Comparison of ENCODE assay signal across 9 cellular contexts in the genomic region with DNA sequence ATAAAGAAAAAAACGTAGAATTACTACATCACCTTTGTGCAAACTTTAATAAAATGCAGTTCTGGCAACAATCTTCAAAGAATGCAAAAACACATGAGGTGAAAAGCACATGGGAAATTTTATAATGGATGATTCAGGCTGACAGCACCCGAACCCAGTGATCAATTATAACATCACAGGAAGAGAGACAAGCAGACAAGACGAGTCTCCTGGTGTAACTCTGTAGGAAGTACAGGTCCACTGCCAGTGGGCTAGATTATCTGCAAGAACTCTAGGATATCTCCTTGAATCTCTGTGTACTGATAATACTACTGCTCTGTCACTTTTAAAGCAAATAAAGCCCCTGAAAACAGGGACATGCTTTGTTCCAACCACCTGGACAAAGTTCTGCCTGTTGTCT. TPM values are rescaled to one million over a fixed set of nuclear protein-coding genes. Genes with fewer than 3 reads are reported as not detected.
DNase-seq lines count a peak whose midpoint lies in the region; ATAC-seq and TF ChIP-seq lines count a peak whose summit lies in the region.
"Had no signal": no experiment of that assay in that cellular context is flagged by ENCODE, and none has a peak within 500 bp of the region (broad histone marks: within the 10 kb centered on the region; RNA-seq: fewer than 3 reads in every experiment).

No MANE protein-coding gene starts in this region.

- H4K20me1 ChIP-seq in Loucy (ENCODE audit: insufficient read depth, low read length, poor library complexity, severe bottlenecking): no peaks in the 10 kb centered on the region

- peak overlapping the region; percentile 36 for H3K4me2 ChIP-seq in Loucy (ENCODE audit: low read depth, low read length, poor library complexity, severe bottlenecking)

- H3K9me2 ChIP-seq in Loucy (replicated peaks; ENCODE audit: low read depth, low read length): no peaks in the 10 kb centered on the region

- in situ Hi-C loops in brain microvascular endothelial cell (cut with HindIII; ENCODE audit: low pct_ligation_motif_present, low sequenced_read_pairs): no loop called here

- H3K9me3 ChIP-seq in Loucy (ENCODE audit: insufficient read depth, low read depth, low read length) (no peaks in the 10 kb centered on the region), mesodermal cell (ENCODE audit: control insufficient read depth, low read length) (no peaks in the 10 kb centered on the region)

- H3K79me2 ChIP-seq in Loucy (ENCODE audit: insufficient read depth, low read length): no peaks in the 10 kb centered on the region

- TF ChIP-seq CTCF in Loucy (conservative IDR thresholded peaks at IDR 0.05; ENCODE audit: low read length): no peak
- TF ChIP-seq CTCF in brain microvascular endothelial cell (IDR thresholded peaks at IDR 0.05; ENCODE audit: low read depth, low read length, missing control alignments): no peak

- ATAC-seq in GM21619 (IDR thresholded peaks at IDR 0.05; ENCODE audit: unreplicated experiment) (no peak), GM19395 (IDR thresholded peaks at IDR 0.05; ENCODE audit: unreplicated experiment) (no peak)

- WGBS in mesodermal cell (ENCODE audit: insufficient coverage in 2 of 2), 2 experiments: 100% methylated on average over 1 of the region's 3 CpGs; no CpG with 5 or more reads in 1 of the 2 experiments

- H3K36me3 ChIP-seq in Loucy (ENCODE audit: insufficient read depth, low read length) (no peaks in the 10 kb centered on the region), brain microvascular endothelial cell (replicated peaks) (no peaks in the 10 kb centered on the region), mesodermal cell (ENCODE audit: control insufficient read depth, insufficient read depth, low read length) (no peaks in the 10 kb centered on the region)

- H3K9ac ChIP-seq in Loucy (ENCODE audit: low read depth, low read length, poor library complexity, severe bottlenecking): no peak overlapping the region

- H2AFZ ChIP-seq in Loucy (ENCODE audit: low read length): no peak overlapping the region

- H3K27ac ChIP-seq in brain microvascular endothelial cell (peak overlapping the region; percentile 38), mesodermal cell (ENCODE audit: low read depth, low read length, severe bottlenecking) (peak overlapping the region; percentile 84)
- H3K27ac ChIP-seq: psoas muscle had no signal

- H3K4me3 ChIP-seq in Loucy (ENCODE audit: low read length, poor library complexity, severe bottlenecking) (peak overlapping the region; percentile 17), brain microvascular endothelial cell (ENCODE audit: low read depth, low read length) (no peak overlapping the region), mesodermal cell (ENCODE audit: extremely low read depth, insufficient read depth, low read length, poor library complexity, severe bottlenecking) (no peak overlapping the region)
- H3K4me3 ChIP-seq: psoas muscle had no signal

- DNase-seq in EL (peak; percentile 23), brain microvascular endothelial cell (no peak), hypothalamus (lab: John Stamatoyannopoulos, UW) (no peak)
- DNase-seq in stimulated activated CD4-positive, alpha-beta T cell treated with anti-CD3 and anti-CD28 coated beads, Interleukin-4, amount 100 ng/mL, for 24 hours: no peak

- H3K27me3 ChIP-seq in Loucy (ENCODE audit: insufficient read depth, low read length, poor library complexity, severe bottlenecking) (no peaks in the 10 kb centered on the region), brain microvascular endothelial cell (replicated peaks) (no peaks in the 10 kb centered on the region)

- H3F3A ChIP-seq in Loucy (ENCODE audit: low read depth): no peaks in the 10 kb centered on the region; the same call in 1 of the 2 replicates

- H3K4me1 ChIP-seq in Loucy (ENCODE audit: insufficient read depth, low read length, poor library complexity, severe bottlenecking) (peaks cover 6% of the 10 kb centered on the region), mesodermal cell (ENCODE audit: control insufficient read depth, insufficient read depth, low read length, poor library complexity, severe bottlenecking) (no peaks in the 10 kb centered on the region)
- H3K4me1 ChIP-seq: psoas muscle had no signal

RNA-seq across cellular contexts. Expression of a gene that starts 58.9 kb away (rescaled TPM):
- 0.55 TPM for polyA plus RNA-seq in mesodermal cell (2013, experiment 1 of 2)
- 0.96 TPM for polyA plus RNA-seq in mesodermal cell (2013, experiment 2 of 2)
